Comparison of ENCODE assay signal across 16 cellular contexts in genomic region chr11:69167130-69167915, GRCh38. TPM values are rescaled to one million over a fixed set of nuclear protein-coding genes. Genes with fewer than 3 reads are reported as not detected.
A peak's percentile ranks its signal among the peaks of the same experiment; 100 is the strongest.
DNase-seq lines count a peak whose midpoint lies in the region; ATAC-seq and TF ChIP-seq lines count a peak whose summit lies in the region.
"Had no signal": no experiment of that assay in that cellular context is flagged by ENCODE, and none has a peak within 500 bp of the region (broad histone marks: within the 10 kb centered on the region; RNA-seq: fewer than 3 reads in every experiment).

No MANE protein-coding gene starts in this region.

- H2AFZ ChIP-seq in MM.1S (ENCODE audit: low read length) = peak overlapping the region; percentile 25
- H2AFZ ChIP-seq: hepatocyte, parathyroid adenoma had no signal

- no peak for DNase-seq in left ventricle myocardium superior
- DNase-seq in Right ventricle myocardium inferior (ENCODE audit: missing footprints) = no peak
- DNase-seq in MM.1S = no peak
- DNase-seq in ureter (ENCODE audit: low spot score) = no peak
- DNase-seq in stimulated activated CD4-positive, alpha-beta T cell treated with anti-CD3 and anti-CD28 coated beads, Interleukin-4, amount 100 ng/mL, for 4 hours = no peak
- DNase-seq: NCI-H1092 treated with DMSO at 0.1 percent for 48 hours had no signal

- peaks cover 9% of the 10 kb centered on the region for H3K4me1 Mint-ChIP-seq in dendritic cell treated with granulocyte-macrophage colony-stimulating factor and Interleukin-4, amounts not matched to agents 40 ng/mL and 50 ng/mL, for 4 days (ENCODE audit: low read depth)

- no peaks in the 10 kb centered on the region for H3K79me2 ChIP-seq in MM.1S (ENCODE audit: low read length)
- H3K79me2 ChIP-seq: hepatocyte, parathyroid adenoma had no signal

- no peaks in the 10 kb centered on the region for H3K9me2 ChIP-seq in MM.1S (replicated peaks; ENCODE audit: insufficient read depth, low read length)

- H4K20me1 ChIP-seq in MM.1S (ENCODE audit: insufficient read depth, low read length) = no peaks in the 10 kb centered on the region

- H3K27me3 ChIP-seq in MM.1S (replicated peaks; ENCODE audit: insufficient read depth, low read length) = no peaks in the 10 kb centered on the region
- H3K27me3 ChIP-seq: breast epithelium, hepatocyte had no signal

- H3K36me3 ChIP-seq in MM.1S (replicated peaks; ENCODE audit: insufficient read depth, low read length) = no peaks in the 10 kb centered on the region
- H3K36me3 ChIP-seq: breast epithelium had no signal

- H3K4me3 Mint-ChIP-seq in dendritic cell treated with granulocyte-macrophage colony-stimulating factor and Interleukin-4, amounts not matched to agents 40 ng/mL and 50 ng/mL, for 4 days = no peak overlapping the region
- H3K4me3 Mint-ChIP-seq: activated CD8-positive, alpha-beta memory T cell treated with anti-CD3 and anti-CD28 coated beads, Interleukin-2, amount 10 ng/mL, durations not matched to agents 7 days and 5 days; activated naive CD4-positive, alpha-beta T cell treated with anti-CD3 and anti-CD28 coated beads, Interleukin-2, amount 10 ng/mL, durations not matched to agents 7 days and 5 days had no signal

- H3K4me3 ChIP-seq in MM.1S (ENCODE audit: low read length) = no peak overlapping the region
- H3K4me3 ChIP-seq: breast epithelium, hepatocyte had no signal

- H3K27me3 Mint-ChIP-seq in dendritic cell treated with granulocyte-macrophage colony-stimulating factor and Interleukin-4, amounts not matched to agents 40 ng/mL and 50 ng/mL, for 4 days = peaks cover 22% of the 10 kb centered on the region

- H3K9me3 ChIP-seq in MM.1S (replicated peaks; ENCODE audit: insufficient read depth, low read length) = no peaks in the 10 kb centered on the region
- H3K9me3 ChIP-seq: breast epithelium had no signal

- peaks cover 17% of the 10 kb centered on the region for H3K4me1 ChIP-seq in MM.1S (ENCODE audit: low read length)
- H3K4me1 ChIP-seq: breast epithelium, parathyroid adenoma had no signal

- peak overlapping the region; percentile 1 for H3K27ac Mint-ChIP-seq in dendritic cell treated with granulocyte-macrophage colony-stimulating factor and Interleukin-4, amounts not matched to agents 40 ng/mL and 50 ng/mL, for 4 days
- H3K27ac Mint-ChIP-seq: activated CD8-positive, alpha-beta memory T cell treated with anti-CD3 and anti-CD28 coated beads, Interleukin-2, amount 10 ng/mL, durations not matched to agents 7 days and 5 days; activated naive CD4-positive, alpha-beta T cell treated with anti-CD3 and anti-CD28 coated beads, Interleukin-2, amount 10 ng/mL, durations not matched to agents 7 days and 5 days; IgD-negative memory B cell had no signal

- no peaks in the 10 kb centered on the region for H3K36me3 Mint-ChIP-seq in dendritic cell treated with granulocyte-macrophage colony-stimulating factor and Interleukin-4, amounts not matched to agents 40 ng/mL and 50 ng/mL, for 4 days (ENCODE audit: low read depth)
- H3K36me3 Mint-ChIP-seq: activated CD8-positive, alpha-beta memory T cell treated with anti-CD3 and anti-CD28 coated beads, Interleukin-2, amount 10 ng/mL, durations not matched to agents 7 days and 5 days; activated naive CD4-positive, alpha-beta T cell treated with anti-CD3 and anti-CD28 coated beads, Interleukin-2, amount 10 ng/mL, durations not matched to agents 7 days and 5 days had no signal

- intact Hi-C loops in left ventricle myocardium superior (cut with micrococcal nuclease) = no loop called here
- intact Hi-C loops in Right ventricle myocardium inferior (cut with DNase I) = no loop called here
- intact Hi-C loops in dendritic cell treated with granulocyte-macrophage colony-stimulating factor and Interleukin-4, amounts not matched to agents 40 ng/mL and 50 ng/mL, for 4 days (cut with micrococcal nuclease) = no loop called here

- H3K9ac ChIP-seq in MM.1S (ENCODE audit: low read length) = peak overlapping the region; percentile 26; the same call in 1 of the 2 replicates
- H3K9ac ChIP-seq: parathyroid adenoma had no signal

- no peaks in the 10 kb centered on the region for H3F3A ChIP-seq in MM.1S (ENCODE audit: insufficient read depth, low read length)

- H3K27ac ChIP-seq in MM.1S (ENCODE audit: low read length) = peak overlapping the region; percentile 53; the same call in 1 of the 2 replicates
- H3K27ac ChIP-seq: breast epithelium, hepatocyte, parathyroid adenoma, SK-N-MC had no signal

- peak overlapping the region; percentile 62; the same call in 1 of the 2 replicates for H3K4me2 ChIP-seq in MM.1S (ENCODE audit: low read depth, low read length)

- peaks cover 19% of the 10 kb centered on the region for H3K9me3 Mint-ChIP-seq in dendritic cell treated with granulocyte-macrophage colony-stimulating factor and Interleukin-4, amounts not matched to agents 40 ng/mL and 50 ng/mL, for 4 days

- ATAC-seq in left ventricle myocardium superior = peak; percentile 27
- ATAC-seq in Right ventricle myocardium inferior = no peak
- ATAC-seq in HG03196 (IDR thresholded peaks at IDR 0.05; ENCODE audit: unreplicated experiment) = no peak
- no peak for ATAC-seq in GM18520 (IDR thresholded peaks at IDR 0.05; ENCODE audit: unreplicated experiment)

- TF ChIP-seq CTCF in MM.1S (IDR thresholded peaks at IDR 0.05; ENCODE audit: low read length) = no peak

RNA-seq across cellular contexts. Expression of gene SMIM38, which starts 11.6 kb away (rescaled TPM):
- total RNA-seq in left ventricle myocardium superior (not detected), Right ventricle myocardium inferior (0.11 TPM), ureter (1.1 TPM)
